In genomic region chr3:94429517-94429916, GRCh38 we compare ENCODE assay signal across 20 cellular contexts.
"Had no signal": no experiment of that assay in that cellular context is flagged by ENCODE, and none has a peak within 500 bp of the region (broad histone marks: within the 10 kb centered on the region; RNA-seq: fewer than 3 reads in every experiment).

No MANE protein-coding gene starts in this region.

- ATAC-seq: activated CD8-positive, alpha-beta memory T cell treated with anti-CD3 and anti-CD28 coated beads, Interleukin-2, amount 10 ng/mL, durations not matched to agents 7 days and 5 days; T-helper 17 cell; WTC11 had no signal

- H3K27ac Mint-ChIP-seq: activated CD8-positive, alpha-beta memory T cell treated with anti-CD3 and anti-CD28 coated beads, Interleukin-2, amount 10 ng/mL, durations not matched to agents 7 days and 5 days; activated naive CD8-positive, alpha-beta T cell; activated T-cell treated with anti-CD3 and anti-CD28 coated beads, Interleukin-2, amount 50 U/mL, for 24 hours; T-helper 17 cell; WTC11 had no signal

- H3K27me3 ChIP-seq: brain microvascular endothelial cell had no signal

- H3K27ac ChIP-seq: brain microvascular endothelial cell had no signal

- H3K36me3 ChIP-seq: brain microvascular endothelial cell had no signal

- H3K4me3 Mint-ChIP-seq: activated CD8-positive, alpha-beta memory T cell treated with anti-CD3 and anti-CD28 coated beads, Interleukin-2, amount 10 ng/mL, durations not matched to agents 7 days and 5 days; activated naive CD8-positive, alpha-beta T cell; activated T-cell treated with anti-CD3 and anti-CD28 coated beads, Interleukin-2, amount 50 U/mL, for 24 hours; T-helper 17 cell; WTC11 had no signal

- H3K4me1 Mint-ChIP-seq: activated CD8-positive, alpha-beta memory T cell treated with anti-CD3 and anti-CD28 coated beads, Interleukin-2, amount 10 ng/mL, durations not matched to agents 7 days and 5 days; T-helper 17 cell had no signal

- H3K36me3 Mint-ChIP-seq: activated CD8-positive, alpha-beta memory T cell treated with anti-CD3 and anti-CD28 coated beads, Interleukin-2, amount 10 ng/mL, durations not matched to agents 7 days and 5 days; activated naive CD8-positive, alpha-beta T cell had no signal

- DNase-seq: activated CD4-positive, alpha-beta T cell treated with anti-CD3 and anti-CD28 coated beads for 48 hours; activated CD4-positive, alpha-beta T cell treated with anti-CD3 and anti-CD28 coated beads, Interleukin-2, amount 50 U/mL, for 4 hours; activated CD4-positive, CD25-positive, alpha-beta regulatory T cell treated with anti-CD3 and anti-CD28 coated beads, Interleukin-2, amount 50 U/mL, for 72 hours; activated CD8-positive, alpha-beta memory T cell treated with anti-CD3 and anti-CD28 coated beads, Interleukin-2, amount 10 ng/mL, durations not matched to agents 7 days and 5 days; activated effector memory CD4-positive, alpha-beta T cell treated with anti-CD3 and anti-CD28 coated beads, Interleukin-2, amount 50 U/mL, for 16 hours; activated naive CD4-positive, alpha-beta T cell treated with Interleukin-2 at 50 U/mL for 16 hours; activated T-cell treated with anti-CD3 and anti-CD28 coated beads, Interleukin-2, amount 50 U/mL, for 24 hours; brain microvascular endothelial cell; caudate nucleus; NCI-H1048; NCI-H146; NCI-H187 treated with DMSO at 0.1 percent for 48 hours; NCI-H2081 treated with DMSO at 0.1 percent for 48 hours; NCI-H446; NCI-H524; SIG-M5; T-helper 17 cell; T-helper 9 cell had no signal

- H3K27me3 Mint-ChIP-seq: activated CD8-positive, alpha-beta memory T cell treated with anti-CD3 and anti-CD28 coated beads, Interleukin-2, amount 10 ng/mL, durations not matched to agents 7 days and 5 days; activated naive CD8-positive, alpha-beta T cell; activated T-cell treated with anti-CD3 and anti-CD28 coated beads, Interleukin-2, amount 50 U/mL, for 24 hours; T-helper 17 cell had no signal
